ENCODE assay signal across 9 cellular contexts in the genomic region with DNA sequence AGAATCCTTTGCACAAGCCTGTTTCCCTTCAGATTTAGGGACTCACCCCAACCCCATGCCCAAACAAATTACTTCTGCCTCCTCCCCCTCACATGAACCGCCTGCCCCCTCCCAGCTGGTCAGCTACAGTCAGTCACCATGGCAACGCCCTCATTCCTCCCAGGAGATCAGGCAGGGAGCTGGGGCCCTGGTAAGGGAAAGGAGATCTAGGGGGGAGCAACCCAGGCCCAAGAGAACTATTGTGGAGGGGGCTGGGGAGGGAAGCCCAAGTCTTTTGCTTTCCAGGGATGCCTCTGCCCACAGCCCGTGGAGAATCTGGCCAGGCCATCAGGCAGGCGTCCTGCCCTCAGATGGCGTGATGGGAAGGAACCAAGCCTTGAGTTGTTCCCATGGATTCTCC.
DNase-seq lines count a peak whose midpoint lies in the region.
"Had no signal": no experiment of that assay in that cellular context is flagged by ENCODE, and none has a peak within 500 bp of the region (broad histone marks: within the 10 kb centered on the region; RNA-seq: fewer than 3 reads in every experiment).

No MANE protein-coding gene starts in this region.

- DNase-seq in NCI-H2196 (lab: John Stamatoyannopoulos, UW; ENCODE audit: unreplicated experiment) (peak; percentile 17), NCI-H2196 treated with DMSO at 0.1 percent for 48 hours (lab: John Stamatoyannopoulos, UW; ENCODE audit: unreplicated experiment) (no peak), epidermal melanocyte (ENCODE audit: insufficient read length, low spot score) (peak; percentile 61), stromal cell of bone marrow (ENCODE audit: low read depth) (peak; percentile 22), NCI-H345 treated with DMSO at 0.1 percent for 48 hours (lab: John Stamatoyannopoulos, UW; ENCODE audit: unreplicated experiment) (no peak)
- DNase-seq in activated effector memory CD4-positive, alpha-beta T cell treated with Interleukin-2 at 50 U/mL for 16 hours: no peak
- DNase-seq: central memory CD4-positive, alpha-beta T cell; NCI-H2029; SHP77 had no signal

Comparison
In these comparisons a context has a peak if more than half of its experiments do, and no peak if none do; other contexts are left out.
1. DNase-seq: peak in NCI-H2196 (single experiment), epidermal melanocyte (single experiment) and stromal cell of bone marrow (single experiment); none in NCI-H2196 treated with DMSO at 0.1 percent for 48 hours (single experiment), NCI-H345 treated with DMSO at 0.1 percent for 48 hours (single experiment) and activated effector memory CD4-positive, alpha-beta T cell treated with Interleukin-2 at 50 U/mL for 16 hours (single experiment).